Comparison of ENCODE assay signal across 16 cellular contexts in genomic region chr15:83732196-83732595, GRCh38.
A peak's percentile ranks its signal among the peaks of the same experiment; 100 is the strongest.
DNase-seq lines count a peak whose midpoint lies in the region; ATAC-seq and TF ChIP-seq lines count a peak whose summit lies in the region.
"Had no signal": no experiment of that assay in that cellular context is flagged by ENCODE, and none has a peak within 500 bp of the region (broad histone marks: within the 10 kb centered on the region; RNA-seq: fewer than 3 reads in every experiment).

No MANE protein-coding gene starts in this region.

- H3K4me3 ChIP-seq in breast epithelium (no peak overlapping the region), mammary epithelial cell (replicated peaks in 1 of 3; ENCODE audit: insufficient read depth in 1 of 3, low read depth in 2 of 3, low read length in 3 of 3) (no peak overlapping the region), neural cell (ENCODE audit: low read length) (no peak overlapping the region), osteoblast (ENCODE audit: insufficient read depth, low read length) (no peak overlapping the region)
- H3K4me3 ChIP-seq: BLaER1, GM23338 had no signal

- peaks cover 21% of the 10 kb centered on the region for H3K4me1 Mint-ChIP-seq in MCF 10A (ENCODE audit: insufficient read depth, unreplicated experiment)
- H3K4me1 Mint-ChIP-seq: CD8-positive, alpha-beta memory T cell; GM23338 had no signal

- BruUV-seq in MCF 10A (replicated peaks; lab: Mats Ljungman, UMichigan) (no TSS peak), mammary epithelial cell (replicated peaks; lab: Mats Ljungman, UMichigan) (no TSS peak)

- in situ Hi-C loops in mammary epithelial cell (cut with MboI; ENCODE audit: low sequenced_read_pairs in 2 of 2), result no loop called here

- H3K36me3 ChIP-seq in breast epithelium (no peaks in the 10 kb centered on the region), mammary epithelial cell (ENCODE audit: insufficient read depth, low read length) (no peaks in the 10 kb centered on the region), neural cell (ENCODE audit: insufficient read depth, low read length) (no peaks in the 10 kb centered on the region), osteoblast (ENCODE audit: insufficient read depth, low read length) (no peaks in the 10 kb centered on the region)
- H3K36me3 ChIP-seq: BLaER1 had no signal

- POLR2A ChIA-PET in MCF 10A (lab: Yijun Ruan, JAX), result interaction anchor here (0.5 to 1.1 kb wide), 3 partner anchors 260 to 352 kb away, joined by 3 read pairs; no protein-coding TSS in a partner anchor

- H3K9me2 ChIP-seq in neural cell (ENCODE audit: insufficient read depth, low read length), result no peaks in the 10 kb centered on the region

- no peaks in the 10 kb centered on the region for H3K27me3 Mint-ChIP-seq in MCF 10A (ENCODE audit: insufficient read depth, unreplicated experiment)

- H3K27me3 ChIP-seq in breast epithelium, result no peaks in the 10 kb centered on the region
- H3K27me3 ChIP-seq in mammary epithelial cell (ENCODE audit: insufficient read depth, low read length), result no peaks in the 10 kb centered on the region
- no peaks in the 10 kb centered on the region for H3K27me3 ChIP-seq in neural cell (ENCODE audit: insufficient read depth, low read depth, low read length)
- no peaks in the 10 kb centered on the region for H3K27me3 ChIP-seq in osteoblast (ENCODE audit: insufficient read depth, low read length)
- H3K27me3 ChIP-seq: BLaER1 had no signal

- ATAC-seq in GM19395 (IDR thresholded peaks at IDR 0.05; ENCODE audit: unreplicated experiment) (no peak), left cardiac atrium (no peak)
- ATAC-seq: GM23338 had no signal

- no peaks in the 10 kb centered on the region for H3K4me1 ChIP-seq in breast epithelium
- peaks cover 26% of the 10 kb centered on the region for H3K4me1 ChIP-seq in mammary epithelial cell (ENCODE audit: insufficient read depth, low read length)
- H3K4me1 ChIP-seq in osteoblast (ENCODE audit: insufficient read depth, low read length), result peaks cover 3% of the 10 kb centered on the region
- H3K4me1 ChIP-seq: BLaER1, Caco-2 had no signal

- H3K36me3 Mint-ChIP-seq in MCF 10A (ENCODE audit: insufficient read depth, unreplicated experiment), result no peaks in the 10 kb centered on the region
- H3K36me3 Mint-ChIP-seq: CD8-positive, alpha-beta memory T cell had no signal

- H3F3A ChIP-seq in neural cell (ENCODE audit: insufficient read depth, low read length, poor library complexity, severe bottlenecking), result no peaks in the 10 kb centered on the region

- peaks cover 8% of the 10 kb centered on the region for H3K9me3 Mint-ChIP-seq in MCF 10A (ENCODE audit: unreplicated experiment)
- H3K9me3 Mint-ChIP-seq: GM23338 had no signal

- H4K20me1 ChIP-seq in mammary epithelial cell (ENCODE audit: insufficient read depth, low read length) (no peaks in the 10 kb centered on the region), neural cell (ENCODE audit: insufficient read depth) (no peaks in the 10 kb centered on the region), osteoblast (ENCODE audit: insufficient read depth, low read length) (no peaks in the 10 kb centered on the region)
- H4K20me1 ChIP-seq: BLaER1 had no signal

- TF ChIP-seq CTCF in MCF 10A (IDR thresholded peaks at IDR 0.05; ENCODE audit: unreplicated experiment), result no peak
- TF ChIP-seq CTCF in breast epithelium (IDR thresholded peaks at IDR 0.05), result no peak
- no peak for TF ChIP-seq CTCF in mammary epithelial cell (conservative IDR thresholded peaks at IDR 0.05 in 1 of 2, IDR thresholded peaks at IDR 0.05 in 1 of 2; ENCODE audit: extremely low read depth in 1 of 2, insufficient read depth in 1 of 2, low read depth in 1 of 2, low read length in 2 of 2)
- no peak for TF ChIP-seq CTCF in neural cell (IDR thresholded peaks at IDR 0.05; ENCODE audit: poor library complexity, severe bottlenecking)
- no peak for TF ChIP-seq CTCF in osteoblast (IDR thresholded peaks at IDR 0.05; ENCODE audit: extremely low read depth, low read depth, low read length)

- 84% methylated on average over 1 of the region's 1 CpG for WGBS in mammary epithelial cell (ENCODE audit: low coverage, missing lambda C conversion rate)

- dilution Hi-C loops in mammary epithelial cell (cut with HindIII; ENCODE audit: low sequenced_read_pairs), result no loop called here

- TF ChIP-seq RAD21 in neural cell (conservative IDR thresholded peaks at IDR 0.05), result no peak

- DNase-seq in MCF 10A (ENCODE audit: unreplicated experiment), result no peak
- no peak for DNase-seq in breast epithelium (ENCODE audit: low spot score in 2 of 2)
- no peak for DNase-seq in mammary epithelial cell
- no peak for DNase-seq in osteoblast (ENCODE audit: insufficient read length, low spot score, missing footprints)
- no peak for DNase-seq in left cardiac atrium
- DNase-seq: AML-193; Caco-2; CD8-positive, alpha-beta memory T cell; DMS 273 treated with DMSO at 0.1 percent for 48 hours; H7; IMR-90 had no signal

- peak overlapping the region; percentile 70 for H3K27ac Mint-ChIP-seq in MCF 10A (ENCODE audit: low read depth, unreplicated experiment)
- H3K27ac Mint-ChIP-seq: CD8-positive, alpha-beta memory T cell; GM23338 had no signal

- H2AFZ ChIP-seq in mammary epithelial cell (ENCODE audit: low read depth, low read length) (no peak overlapping the region), neural cell (ENCODE audit: low read depth, low read length) (no peak overlapping the region), osteoblast (ENCODE audit: low read length) (no peak overlapping the region)
- H2AFZ ChIP-seq: GM23338 had no signal

- TF ChIP-seq EP300 in neural cell (conservative IDR thresholded peaks at IDR 0.05; ENCODE audit: poor library complexity, severe bottlenecking), result no peak

- H3K9ac ChIP-seq in mammary epithelial cell (ENCODE audit: insufficient read depth, low read length) (no peak overlapping the region), neural cell (ENCODE audit: low read length) (no peak overlapping the region)
- H3K9ac ChIP-seq: BLaER1 had no signal

- no peak overlapping the region for H3K27ac ChIP-seq in breast epithelium
- H3K27ac ChIP-seq in mammary epithelial cell (ENCODE audit: insufficient read depth, low read depth, low read length), result peak overlapping the region; percentile 77
- H3K27ac ChIP-seq in neural cell (ENCODE audit: low read length), result no peak overlapping the region
- H3K27ac ChIP-seq in osteoblast (ENCODE audit: low read depth, low read length), result no peak overlapping the region
- H3K27ac ChIP-seq: 22Rv1, BLaER1 had no signal

- CTCF ChIA-PET in MCF 10A (lab: Yijun Ruan, JAX) (interaction anchor here (2.3 kb wide), 1 partner anchor 303 kb away, joined by 8 read pairs; no protein-coding TSS in a partner anchor), mammary epithelial cell (lab: Charles Lee; ENCODE audit: low non-redundant PET) (no interaction called here)

- TF ChIP-seq POLR2A in breast epithelium (IDR thresholded peaks at IDR 0.05), result no peak

- intact Hi-C loops in MCF 10A (cut with micrococcal nuclease), result no loop called here
- intact Hi-C loops in breast epithelium (cut with DNase I; ENCODE audit: low total_unique reads), result no loop called here
- intact Hi-C loops in mammary epithelial cell (cut with micrococcal nuclease), result no loop called here
- intact Hi-C loops in left cardiac atrium (cut with DNase I), result no loop called here

- peaks cover 0 to under 1% of the 10 kb centered on the region in 2 donors for H3K9me3 ChIP-seq in breast epithelium
- H3K9me3 ChIP-seq in mammary epithelial cell (replicated peaks; ENCODE audit: insufficient read depth, low read length), result no peaks in the 10 kb centered on the region
- H3K9me3 ChIP-seq in neural cell (ENCODE audit: low read length), result peaks cover 4% of the 10 kb centered on the region
- H3K9me3 ChIP-seq in osteoblast (ENCODE audit: low read depth, low read length), result no peaks in the 10 kb centered on the region
- H3K9me3 ChIP-seq: Caco-2 had no signal

- H3K4me3 Mint-ChIP-seq in MCF 10A (ENCODE audit: unreplicated experiment), result no peak overlapping the region
- H3K4me3 Mint-ChIP-seq: CD8-positive, alpha-beta memory T cell; GM23338 had no signal

- H3K79me2 ChIP-seq in mammary epithelial cell (ENCODE audit: insufficient read depth, low read length) (no peaks in the 10 kb centered on the region), neural cell (replicated peaks; ENCODE audit: insufficient read depth, low read length) (no peaks in the 10 kb centered on the region), osteoblast (ENCODE audit: insufficient read depth, low read length) (no peaks in the 10 kb centered on the region)

- H3K4me2 ChIP-seq in mammary epithelial cell (ENCODE audit: insufficient read depth, low read depth, low read length) (no peak overlapping the region), neural cell (ENCODE audit: low read length) (peak overlapping the region; percentile 26), osteoblast (ENCODE audit: insufficient read depth, low read length) (no peak overlapping the region)
- H3K4me2 ChIP-seq: BLaER1, GM23338 had no signal

TF ChIP-seq in neural cell, 6 proteins besides CTCF, POLR2A, EP300 and RAD21 (continues in another document):
- TF ChIP-seq TAF1 (IDR thresholded peaks at IDR 0.05; ENCODE audit: low read depth) (no peak), EZH2 (IDR thresholded peaks at IDR 0.05; ENCODE audit: borderline replicate concordance, insufficient read depth, low read length, poor library complexity, severe bottlenecking) (no peak), MXI1 (conservative IDR thresholded peaks at IDR 0.05; ENCODE audit: poor library complexity, severe bottlenecking) (no peak), REST (IDR thresholded peaks at IDR 0.05; ENCODE audit: borderline replicate concordance) (no peak), POLR2AphosphoS5 (IDR thresholded peaks at IDR 0.05) (no peak)
